Comparison of ENCODE assay signal across 21 cellular contexts in the genomic region with DNA sequence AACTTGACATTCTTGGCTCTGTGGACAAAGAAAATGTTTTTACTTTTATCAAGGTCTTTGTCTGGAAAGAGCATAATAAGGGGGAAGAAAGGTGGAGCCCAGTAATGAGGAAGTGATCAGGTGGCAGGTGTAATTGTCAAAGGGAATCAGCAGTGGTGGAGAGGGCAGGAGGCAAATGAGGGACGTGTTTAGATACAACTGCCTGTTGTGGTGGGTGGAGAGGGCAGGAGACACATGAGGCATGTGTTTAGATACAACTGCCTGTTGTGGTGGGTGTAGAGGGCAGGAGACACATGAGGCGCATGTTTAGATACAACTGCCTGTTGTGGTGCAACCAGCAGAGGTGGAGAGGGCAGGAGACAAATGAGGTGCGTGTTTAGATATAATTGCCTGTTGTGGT.
A peak's percentile ranks its signal among the peaks of the same experiment; 100 is the strongest.
DNase-seq lines count a peak whose midpoint lies in the region; ATAC-seq, FAIRE-seq and TF ChIP-seq lines count a peak whose summit lies in the region.
"Had no signal": no experiment of that assay in that cellular context is flagged by ENCODE, and none has a peak within 500 bp of the region (broad histone marks: within the 10 kb centered on the region; RNA-seq: fewer than 3 reads in every experiment).

No MANE protein-coding gene starts in this region.

- H3K27me3 Mint-ChIP-seq in activated T-cell treated with anti-CD3 and anti-CD28 coated beads, Interleukin-2, amount 50 U/mL, for 24 hours = no peaks in the 10 kb centered on the region

- peak overlapping the region in 1 of 2 donors; percentile 35 for H3K9ac ChIP-seq in colonic mucosa (ENCODE audit: low read depth in 2 of 2, low read length in 2 of 2)

- no peaks in the 10 kb centered on the region for H3K9me3 Mint-ChIP-seq in activated T-cell treated with anti-CD3 and anti-CD28 coated beads, Interleukin-2, amount 50 U/mL, for 24 hours

- no peak overlapping the region for H3K4me3 ChIP-seq in colonic mucosa
- no peak overlapping the region for H3K4me3 ChIP-seq in mucosa of descending colon
- no peak overlapping the region for H3K4me3 ChIP-seq in lower lobe of right lung
- H3K4me3 ChIP-seq: HAP-1, Peyer's patch had no signal

- H3K4me1 ChIP-seq in colonic mucosa = no peaks in the 10 kb centered on the region
- peaks cover 33% of the 10 kb centered on the region for H3K4me1 ChIP-seq in mucosa of descending colon (ENCODE audit: low read depth)
- no peaks in the 10 kb centered on the region for H3K4me1 ChIP-seq in lower lobe of right lung
- H3K4me1 ChIP-seq: BE2C, HAP-1 had no signal

- peak; percentile 77 for FAIRE-seq in HTR-8/SVneo (lab: Jason Lieb, UNC)

- H3K9me3 ChIP-seq in colonic mucosa (no peaks in the 10 kb centered on the region), mucosa of descending colon (no peaks in the 10 kb centered on the region), lower lobe of right lung (no peaks in the 10 kb centered on the region)
- H3K9me3 ChIP-seq: BE2C, HAP-1, Peyer's patch had no signal

- no peak overlapping the region for H3K4me3 Mint-ChIP-seq in activated T-cell treated with anti-CD3 and anti-CD28 coated beads, Interleukin-2, amount 50 U/mL, for 24 hours
- H3K4me3 Mint-ChIP-seq: CD4-positive, CD25-positive, alpha-beta regulatory T cell had no signal

- TF ChIP-seq CTCF in C4-2B (conservative IDR thresholded peaks at IDR 0.05) = no peak
- no peak for TF ChIP-seq CTCF in colonic mucosa (IDR thresholded peaks at IDR 0.05)
- TF ChIP-seq CTCF in mucosa of descending colon (IDR thresholded peaks at IDR 0.05) = no peak
- no peak for TF ChIP-seq CTCF in lower lobe of right lung (IDR thresholded peaks at IDR 0.05)

- H3K27ac ChIP-seq in C4-2B (peak overlapping the region; percentile 62), colonic mucosa (peak overlapping the region; percentile 78), lower lobe of right lung (no peak overlapping the region)
- H3K27ac ChIP-seq: HL-60 had no signal

- H3K4me1 Mint-ChIP-seq in activated T-cell treated with anti-CD3 and anti-CD28 coated beads, Interleukin-2, amount 50 U/mL, for 24 hours (ENCODE audit: low read depth) = peaks cover 5% of the 10 kb centered on the region

- H3K36me3 Mint-ChIP-seq in activated T-cell treated with anti-CD3 and anti-CD28 coated beads, Interleukin-2, amount 50 U/mL, for 24 hours (ENCODE audit: low read depth) = no peaks in the 10 kb centered on the region
- H3K36me3 Mint-ChIP-seq: CD4-positive, CD25-positive, alpha-beta regulatory T cell had no signal

- intact Hi-C loops in colonic mucosa (cut with DNase I) (no loop called here), mucosa of descending colon (cut with DNase I, micrococcal nuclease) (no loop called here), lower lobe of right lung (cut with DNase I) (no loop called here)

- no peak overlapping the region for H3K27ac Mint-ChIP-seq in activated T-cell treated with anti-CD3 and anti-CD28 coated beads, Interleukin-2, amount 50 U/mL, for 24 hours

- H3K27me3 ChIP-seq in colonic mucosa (no peaks in the 10 kb centered on the region), lower lobe of right lung (ENCODE audit: low read depth) (no peaks in the 10 kb centered on the region)
- H3K27me3 ChIP-seq: BE2C, Peyer's patch had no signal

- H3K36me3 ChIP-seq in colonic mucosa (no peaks in the 10 kb centered on the region), mucosa of descending colon (ENCODE audit: low read depth) (no peaks in the 10 kb centered on the region), lower lobe of right lung (no peaks in the 10 kb centered on the region)
- H3K36me3 ChIP-seq: BE2C, HAP-1, Peyer's patch had no signal

- ATAC-seq in mucosa of descending colon = peak; percentile 69
- no peak for ATAC-seq in GM19328 (IDR thresholded peaks at IDR 0.05; ENCODE audit: unreplicated experiment)
- ATAC-seq in lower lobe of right lung = no peak

- no peak for DNase-seq in HTR-8/SVneo (ENCODE audit: insufficient read length, low spot score)
- peak; percentile 43 for DNase-seq in colonic mucosa
- peak in 1 of 3 donors; percentile 55 for DNase-seq in mucosa of descending colon
- no peak for DNase-seq in hippocampal formation (lab: John Stamatoyannopoulos, UW)
- DNase-seq in lower lobe of right lung = no peak
- DNase-seq in activated T-cell treated with anti-CD3 and anti-CD28 coated beads, Interleukin-2, amount 50 U/mL, for 24 hours = no peak
- DNase-seq: BE2C; CD4-positive, CD25-positive, alpha-beta regulatory T cell; DMS79 treated with DMSO at 0.1 percent for 48 hours; KG1; NCI-H1092; NCI-H146; NCI-H2029; NCI-H2227 treated with DMSO at 0.1 percent for 48 hours; NCI-H510A; NCI-H774; Peyer's patch had no signal
